In the genomic region with DNA sequence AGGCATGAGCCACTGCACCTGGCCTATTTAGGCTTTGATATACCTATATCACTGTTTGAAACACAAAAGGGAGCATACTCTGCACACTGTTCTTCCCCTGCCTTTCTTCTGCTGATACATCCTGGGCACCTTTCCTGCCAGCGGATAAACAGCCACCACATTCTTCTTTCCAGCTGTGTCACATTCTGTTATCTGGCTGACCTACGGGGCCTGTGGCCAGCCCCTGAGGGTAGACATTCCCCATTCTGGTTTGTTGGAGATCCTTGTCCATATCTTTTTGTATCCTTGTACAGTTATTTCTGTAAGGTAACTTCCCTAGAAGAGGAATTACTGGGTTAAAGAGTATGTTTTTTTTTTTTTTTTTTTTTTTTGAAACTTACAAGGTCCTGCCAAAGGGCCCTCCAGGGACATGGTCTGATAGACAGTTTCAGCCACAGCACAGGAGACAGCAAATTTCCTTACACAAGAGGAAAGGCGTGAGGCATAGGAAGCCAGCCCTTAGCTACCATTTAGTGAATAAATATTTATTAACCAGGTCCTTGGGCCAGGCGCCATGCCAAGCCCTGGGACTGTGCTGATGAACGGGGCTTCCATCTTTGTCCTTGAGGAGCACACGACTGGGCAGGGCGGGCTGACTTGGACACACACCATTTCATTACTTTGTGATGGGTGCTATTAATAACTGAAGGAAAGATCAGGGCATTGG, we compare ENCODE assay signal across 13 cellular contexts. TPM values are rescaled to one million over a fixed set of nuclear protein-coding genes. Genes with fewer than 3 reads are reported as not detected.
DNase-seq lines count a peak whose midpoint lies in the region; ATAC-seq, FAIRE-seq and TF ChIP-seq lines count a peak whose summit lies in the region.
"Had no signal": no experiment of that assay in that cellular context is flagged by ENCODE, and none has a peak within 500 bp of the region (broad histone marks: within the 10 kb centered on the region; RNA-seq: fewer than 3 reads in every experiment).

No MANE protein-coding gene starts in this region.

- no peaks in the 10 kb centered on the region for H3K9me3 ChIP-seq in endothelial cell of umbilical vein (replicated peaks; ENCODE audit: control insufficient read depth, insufficient read depth, low read length)

- H3K4me3 ChIP-seq in endothelial cell of umbilical vein (replicated peaks in 1 of 3; ENCODE audit: insufficient read depth in 1 of 3, low read depth in 1 of 3, low read length in 3 of 3) = no peak overlapping the region

- no peaks in the 10 kb centered on the region for H3K79me2 ChIP-seq in endothelial cell of umbilical vein (ENCODE audit: control insufficient read depth, insufficient read depth, low read length)

- POLR2A ChIA-PET in endothelial cell of umbilical vein (lab: Charles Lee) (interaction anchor here (0.7 to 1.3 kb wide), 2 partner anchors 33 to 121 kb away, joined by 3 read pairs; a partner anchor contains a TSS), WTC11 (lab: Charles Lee) (interaction anchor here (0.7 kb wide), 1 partner anchor 13 kb away, joined by 3 read pairs; no protein-coding TSS in a partner anchor)

- CTCF ChIA-PET in endothelial cell of umbilical vein (lab: Charles Lee) (interaction anchor here (0.7 to 1.8 kb wide), 5 partner anchors 10 to 195 kb away, joined by 3 to 5 read pairs (median 3); no protein-coding TSS in a partner anchor), WTC11 (lab: Charles Lee) (no interaction called here)

- TF ChIP-seq POLR2A in endothelial cell of umbilical vein (IDR thresholded peaks at IDR 0.05; ENCODE audit: low read depth, low read length) = no peak

- peak; percentile 33 for DNase-seq in M059J (ENCODE audit: low read depth)
- DNase-seq in endothelial cell of umbilical vein (ENCODE audit: low read depth, low spot score) = peak; percentile 91
- DNase-seq in lung microvascular endothelial cell (ENCODE audit: low read depth in 2 of 2) = peak; percentile 72 to 96
- DNase-seq in stimulated activated effector memory CD8-positive, alpha-beta T cell treated with anti-CD3 and anti-CD28 coated beads, Interleukin-12 subunit alpha, Interleukin-12 subunit beta, amount 100 ng/mL, for 72 hours (ENCODE audit: low spot score in 2 of 2) = no peak
- no peak for DNase-seq in Ammon's horn (ENCODE audit: low spot score)
- DNase-seq in NCI-H345 treated with DMSO at 0.1 percent for 48 hours (lab: John Stamatoyannopoulos, UW; ENCODE audit: unreplicated experiment) = no peak
- DNase-seq in WTC11 (ENCODE audit: low spot score) = no peak
- DNase-seq: CD4-positive, alpha-beta T cell; NCI-H446; RPMI8226 had no signal

- peaks cover 35% of the 10 kb centered on the region for H3K4me1 ChIP-seq in endothelial cell of umbilical vein (ENCODE audit: control insufficient read depth, extremely low read depth, insufficient read depth, low read length)

- peak overlapping the region; percentile 36 for H3K9ac ChIP-seq in endothelial cell of umbilical vein (replicated peaks; ENCODE audit: extremely low read depth, insufficient read depth, low read length)
- H3K9ac ChIP-seq: KMS-11 had no signal

- no peak overlapping the region for H2AFZ ChIP-seq in endothelial cell of umbilical vein (ENCODE audit: low read depth, low read length)

- no peaks in the 10 kb centered on the region for H3K27me3 Mint-ChIP-seq in WTC11 (ENCODE audit: low read depth)
- H3K27me3 Mint-ChIP-seq: CD4-positive, alpha-beta T cell had no signal

- H4K20me1 ChIP-seq in endothelial cell of umbilical vein (replicated peaks; ENCODE audit: control insufficient read depth, extremely low read depth, insufficient read depth, low read length) = no peaks in the 10 kb centered on the region

- no peaks in the 10 kb centered on the region for H3K27me3 ChIP-seq in endothelial cell of umbilical vein (ENCODE audit: control insufficient read depth in 2 of 2, insufficient read depth in 2 of 2, low read length in 2 of 2)

- dilution Hi-C loops in endothelial cell of umbilical vein (cut with MboI; ENCODE audit: extremely low pct_ligation_motif_present, low sequenced_read_pairs) = no loop called here

- H3K36me3 Mint-ChIP-seq in stimulated activated effector memory CD8-positive, alpha-beta T cell treated with anti-CD3 and anti-CD28 coated beads, Interleukin-12 subunit alpha, Interleukin-12 subunit beta, amount 100 ng/mL, for 72 hours = peaks cover 39% of the 10 kb centered on the region
- H3K36me3 Mint-ChIP-seq in WTC11 = peaks cover 29% of the 10 kb centered on the region

- no peak for ATAC-seq in stimulated activated effector memory CD8-positive, alpha-beta T cell treated with anti-CD3 and anti-CD28 coated beads, Interleukin-12 subunit alpha, Interleukin-12 subunit beta, amount 100 ng/mL, for 72 hours
- ATAC-seq in HG03342 (IDR thresholded peaks at IDR 0.05; ENCODE audit: unreplicated experiment) (no peak), WTC11 (no peak)

- H3K9me3 Mint-ChIP-seq in stimulated activated effector memory CD8-positive, alpha-beta T cell treated with anti-CD3 and anti-CD28 coated beads, Interleukin-12 subunit alpha, Interleukin-12 subunit beta, amount 100 ng/mL, for 72 hours = no peaks in the 10 kb centered on the region
- H3K9me3 Mint-ChIP-seq in WTC11 = no peaks in the 10 kb centered on the region
- H3K9me3 Mint-ChIP-seq: CD4-positive, alpha-beta T cell had no signal

- H3K27ac Mint-ChIP-seq in stimulated activated effector memory CD8-positive, alpha-beta T cell treated with anti-CD3 and anti-CD28 coated beads, Interleukin-12 subunit alpha, Interleukin-12 subunit beta, amount 100 ng/mL, for 72 hours = peak overlapping the region; percentile 14
- no peak overlapping the region; the same call in 1 of the 2 replicates for H3K27ac Mint-ChIP-seq in WTC11
- H3K27ac Mint-ChIP-seq: CD4-positive, alpha-beta T cell had no signal

- peaks cover 15% of the 10 kb centered on the region for H3K4me1 Mint-ChIP-seq in stimulated activated effector memory CD8-positive, alpha-beta T cell treated with anti-CD3 and anti-CD28 coated beads, Interleukin-12 subunit alpha, Interleukin-12 subunit beta, amount 100 ng/mL, for 72 hours
- no peaks in the 10 kb centered on the region for H3K4me1 Mint-ChIP-seq in WTC11

- peak; percentile 67 for FAIRE-seq in endothelial cell of umbilical vein (lab: Jason Lieb, UNC)
- FAIRE-seq: H1 had no signal

- H3K36me3 ChIP-seq in endothelial cell of umbilical vein (ENCODE audit: control insufficient read depth in 2 of 2, extremely low read depth in 1 of 2, insufficient read depth in 2 of 2, low read length in 2 of 2) = no peaks in the 10 kb centered on the region

- TF ChIP-seq CTCF in endothelial cell of umbilical vein (IDR thresholded peaks at IDR 0.05; ENCODE audit: extremely low read depth in 1 of 2, insufficient read depth in 1 of 2, low read depth in 1 of 2, low read length in 2 of 2) (no peak), WTC11 (IDR thresholded peaks at IDR 0.05) (no peak)

- no TSS peak for BruUV-seq in endothelial cell of umbilical vein (replicated peaks; lab: Mats Ljungman, UMichigan)

- H3K9me1 ChIP-seq in endothelial cell of umbilical vein (replicated peaks; ENCODE audit: control insufficient read depth, extremely low read depth, insufficient read depth, low read length) = no peaks in the 10 kb centered on the region

- intact Hi-C loops in endothelial cell of umbilical vein (cut with micrococcal nuclease) = loop anchor here (1.0 kb wide), 1 partner anchor 33 kb away; no protein-coding TSS in a partner anchor

- peak overlapping the region; percentile 81 for H3K27ac ChIP-seq in endothelial cell of umbilical vein (ENCODE audit: insufficient read depth, low read depth, low read length)
- H3K27ac ChIP-seq: KMS-11 had no signal

- H3K4me3 Mint-ChIP-seq in stimulated activated effector memory CD8-positive, alpha-beta T cell treated with anti-CD3 and anti-CD28 coated beads, Interleukin-12 subunit alpha, Interleukin-12 subunit beta, amount 100 ng/mL, for 72 hours = no peak overlapping the region
- no peak overlapping the region for H3K4me3 Mint-ChIP-seq in WTC11
- H3K4me3 Mint-ChIP-seq: CD4-positive, alpha-beta T cell had no signal

- H3K4me2 ChIP-seq in endothelial cell of umbilical vein (ENCODE audit: insufficient read depth, low read length) = no peak overlapping the region
- H3K4me2 ChIP-seq: KMS-11 had no signal

TF ChIP-seq in endothelial cell of umbilical vein, 7 proteins besides CTCF, POLR2A, EP300 and RAD21 (continues in another document):
- TF ChIP-seq MYC (IDR thresholded peaks at IDR 0.05; ENCODE audit: low read depth, low read length) (no peak), GATA2 (IDR thresholded peaks at IDR 0.05; ENCODE audit: insufficient read depth, insufficient read length, low read depth, low read length) (no peak), POLR2AphosphoS5 (IDR thresholded peaks at IDR 0.05; ENCODE audit: insufficient read depth, low read depth, low read length) (no peak), EZH2 (IDR thresholded peaks at IDR 0.05; ENCODE audit: borderline replicate concordance, low read depth, low read length, severe bottlenecking) (no peak)
- TF ChIP-seq, protein P1, sequence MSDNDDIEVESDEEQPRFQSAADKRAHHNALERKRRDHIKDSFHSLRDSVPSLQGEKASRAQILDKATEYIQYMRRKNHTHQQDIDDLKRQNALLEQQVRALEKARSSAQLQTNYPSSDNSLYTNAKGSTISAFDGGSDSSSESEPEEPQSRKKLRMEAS (IDR thresholded peaks at IDR 0.05; ENCODE audit: insufficient read depth, insufficient read length) = no peak

TF ChIP-seq in WTC11, 78 proteins besides CTCF, POLR2A, EP300 and RAD21 (continues in another document):
- TF ChIP-seq ESRRA (CRISPR knock-in tag; IDR thresholded peaks at IDR 0.05; ENCODE audit: borderline replicate concordance) = no peak
- TF ChIP-seq ZNF423 (CRISPR knock-in tag; IDR thresholded peaks at IDR 0.05) = no peak
- no peak for TF ChIP-seq ZNF671 (CRISPR knock-in tag; IDR thresholded peaks at IDR 0.05)

RNA-seq across cellular contexts. Expression of a gene that starts 57.8 kb away (rescaled TPM):
- 149 and 153 TPM in 2 replicates for total RNA-seq in M059J (2014; rRNA removed; shearing (Covaris generic))
- total RNA-seq in endothelial cell of umbilical vein = 105 and 118 TPM in 2 replicates
- polyA plus RNA-seq in endothelial cell of umbilical vein = 109 and 115 TPM in 2 replicates
- 84.9 and 98.4 TPM in 2 replicates for polyA plus RNA-seq in endothelial cell of umbilical vein (2011; cell fraction: cytosol; rRNA removed)
- polyA plus RNA-seq in endothelial cell of umbilical vein (2011; cell fraction: nucleus; rRNA removed) = 63.2 and 75.9 TPM in 2 replicates
- polyA plus RNA-seq in endothelial cell of umbilical vein (2012) = 101 and 105 TPM in 2 replicates
- polyA minus RNA-seq in endothelial cell of umbilical vein = 189 and 212 TPM in 2 replicates
- 41.4 TPM for polyA minus RNA-seq in endothelial cell of umbilical vein (2011; cell fraction: cytosol; rRNA and poly(A)+ RNA removed)
- polyA minus RNA-seq in endothelial cell of umbilical vein (2011; cell fraction: nucleus; rRNA and poly(A)+ RNA removed) = 62.9 and 76.6 TPM in 2 replicates
- total RNA-seq in lung microvascular endothelial cell = 51.0 and 81.3 TPM in 2 replicates
- 89.8 to 101 TPM (median 97.1 TPM) in 3 replicates for total RNA-seq in WTC11 (2021)

Comparison
In these comparisons a context has a peak if more than half of its experiments do, and no peak if none do; other contexts are left out.
1. DNase-seq: peak in M059J (single experiment), endothelial cell of umbilical vein (single experiment) and lung microvascular endothelial cell (2 of 2); none in stimulated activated effector memory CD8-positive, alpha-beta T cell treated with anti-CD3 and anti-CD28 coated beads, Interleukin-12 subunit alpha, Interleukin-12 subunit beta, amount 100 ng/mL, for 72 hours (0 of 2), Ammon's horn (single experiment), NCI-H345 treated with DMSO at 0.1 percent for 48 hours (single experiment) and WTC11 (single experiment).